ENCODE assay signal across 1 cellular context in the genomic region with DNA sequence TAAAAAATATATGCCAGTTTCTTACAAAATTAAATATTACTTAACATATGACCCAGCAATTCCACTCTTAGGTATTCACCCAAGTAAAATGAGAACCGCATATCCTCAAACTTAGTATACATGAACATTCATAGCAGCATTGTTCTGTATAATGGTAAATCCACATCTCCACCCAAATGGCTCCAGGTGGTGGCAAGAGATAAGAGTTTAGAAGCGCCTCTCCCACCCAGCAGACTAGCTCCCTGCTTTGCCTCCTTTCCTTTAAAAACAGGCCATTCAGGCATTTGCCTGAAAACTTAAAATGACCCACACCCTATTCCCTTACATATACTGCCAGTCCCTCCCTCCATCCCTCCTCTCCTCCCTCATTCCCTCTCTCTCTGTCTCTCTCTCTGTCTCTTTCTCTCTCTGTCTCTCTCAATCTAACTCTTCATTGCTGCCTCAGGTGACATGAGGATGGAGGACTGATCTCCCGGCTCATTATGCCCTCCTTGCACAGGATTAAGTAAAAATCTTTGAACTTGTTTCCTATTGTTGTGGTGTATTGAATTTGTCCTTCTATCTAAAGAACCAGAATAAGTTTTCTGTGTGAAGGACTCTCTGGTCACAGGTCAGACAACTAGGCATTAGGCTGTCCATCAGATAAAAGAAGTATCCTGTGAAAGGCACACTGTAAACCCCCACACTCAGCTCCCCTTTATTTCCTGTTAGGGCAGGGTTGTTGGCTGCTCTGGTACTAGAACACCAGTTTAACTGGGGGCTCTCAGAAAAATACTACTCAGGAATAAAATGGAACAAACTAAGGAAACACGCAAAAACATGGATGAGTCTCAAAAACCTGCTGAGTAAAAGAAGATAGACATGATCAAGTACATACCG.
TF ChIP-seq lines count a peak whose summit lies in the region.

No MANE protein-coding gene starts in this region.

TF ChIP-seq in K562, 482 proteins besides CTCF, POLR2A, EP300 and RAD21 (continued from another document and continues in another):
- TF ChIP-seq ZNF407 (IDR thresholded peaks at IDR 0.05; ENCODE audit: low read depth) (no peak; the same call in none of the 2 replicates), PHF8 (IDR thresholded peaks at IDR 0.05; ENCODE audit: borderline replicate concordance, low read length) (no peak), FOXJ2 (tag; IDR thresholded peaks at IDR 0.05) (no peak), ATF7 (IDR thresholded peaks at IDR 0.05) (peak; percentile 52; the same call in 1 of the 2 replicates), ZNF280A (IDR thresholded peaks at IDR 0.05; ENCODE audit: low read depth, partially characterized antibody) (no peak), ELF1 (tag; IDR thresholded peaks at IDR 0.05) (no peak), RNF2 (IDR thresholded peaks at IDR 0.05) (peak; percentile 85), SREBF1 (IDR thresholded peaks at IDR 0.05; ENCODE audit: borderline replicate concordance, low read depth, low read length) (no peak), FOXA1 (IDR thresholded peaks at IDR 0.05; ENCODE audit: borderline replicate concordance) (no peak), HEY1 (CRISPR knock-in tag; IDR thresholded peaks at IDR 0.05; ENCODE audit: borderline replicate concordance) (no peak), MCM2 (IDR thresholded peaks at IDR 0.05; ENCODE audit: low read depth) (no peak), ZNF589 (CRISPR knock-in tag; IDR thresholded peaks at IDR 0.05; ENCODE audit: low read depth) (no peak; the same call in 1 of the 2 replicates), TCFL5 (CRISPR knock-in tag; conservative IDR thresholded peaks at IDR 0.05) (no peak), CEBPB (tag; IDR thresholded peaks at IDR 0.05) (no peak), PRDM10 (IDR thresholded peaks at IDR 0.05; ENCODE audit: partially characterized antibody) (peak; percentile 29), HCFC1 (IDR thresholded peaks at IDR 0.05; ENCODE audit: low read depth, low read length) (no peak), RBBP5 (IDR thresholded peaks at IDR 0.05; ENCODE audit: borderline replicate concordance, insufficient read depth, low read length, poor library complexity, severe bottlenecking) (peak; percentile 91), ZNF134 (CRISPR knock-in tag; conservative IDR thresholded peaks at IDR 0.05) (no peak), PHTF2 (CRISPR knock-in tag; IDR thresholded peaks at IDR 0.05) (no peak), KDM4B (IDR thresholded peaks at IDR 0.05; ENCODE audit: borderline replicate concordance in 2 of 2, low read depth in 1 of 2) (no peak; a peak in 1 of 4 replicates), E2F5 (CRISPR knock-in tag; IDR thresholded peaks at IDR 0.05) (no peak), TAF1 (IDR thresholded peaks at IDR 0.05; ENCODE audit: control insufficient read depth, extremely low read depth, insufficient read depth, low read length, severe bottlenecking) (no peak), EWSR1 (IDR thresholded peaks at IDR 0.05; ENCODE audit: borderline replicate concordance, low read depth, partially characterized antibody) (no peak), ZNF408 (CRISPR knock-in tag; IDR thresholded peaks at IDR 0.05; ENCODE audit: low read depth) (no peak)
- TF ChIP-seq, protein P1, sequence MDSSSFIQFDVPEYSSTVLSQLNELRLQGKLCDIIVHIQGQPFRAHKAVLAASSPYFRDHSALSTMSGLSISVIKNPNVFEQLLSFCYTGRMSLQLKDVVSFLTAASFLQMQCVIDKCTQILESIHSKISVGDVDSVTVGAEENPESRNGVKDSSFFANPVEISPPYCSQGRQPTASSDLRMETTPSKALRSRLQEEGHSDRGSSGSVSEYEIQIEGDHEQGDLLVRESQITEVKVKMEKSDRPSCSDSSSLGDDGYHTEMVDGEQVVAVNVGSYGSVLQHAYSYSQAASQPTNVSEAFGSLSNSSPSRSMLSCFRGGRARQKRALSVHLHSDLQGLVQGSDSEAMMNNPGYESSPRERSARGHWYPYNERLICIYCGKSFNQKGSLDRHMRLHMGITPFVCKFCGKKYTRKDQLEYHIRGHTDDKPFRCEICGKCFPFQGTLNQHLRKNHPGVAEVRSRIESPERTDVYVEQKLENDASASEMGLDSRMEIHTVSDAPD (CRISPR knock-in tag; IDR thresholded peaks at IDR 0.05) = no peak
- TF ChIP-seq, protein P2, sequence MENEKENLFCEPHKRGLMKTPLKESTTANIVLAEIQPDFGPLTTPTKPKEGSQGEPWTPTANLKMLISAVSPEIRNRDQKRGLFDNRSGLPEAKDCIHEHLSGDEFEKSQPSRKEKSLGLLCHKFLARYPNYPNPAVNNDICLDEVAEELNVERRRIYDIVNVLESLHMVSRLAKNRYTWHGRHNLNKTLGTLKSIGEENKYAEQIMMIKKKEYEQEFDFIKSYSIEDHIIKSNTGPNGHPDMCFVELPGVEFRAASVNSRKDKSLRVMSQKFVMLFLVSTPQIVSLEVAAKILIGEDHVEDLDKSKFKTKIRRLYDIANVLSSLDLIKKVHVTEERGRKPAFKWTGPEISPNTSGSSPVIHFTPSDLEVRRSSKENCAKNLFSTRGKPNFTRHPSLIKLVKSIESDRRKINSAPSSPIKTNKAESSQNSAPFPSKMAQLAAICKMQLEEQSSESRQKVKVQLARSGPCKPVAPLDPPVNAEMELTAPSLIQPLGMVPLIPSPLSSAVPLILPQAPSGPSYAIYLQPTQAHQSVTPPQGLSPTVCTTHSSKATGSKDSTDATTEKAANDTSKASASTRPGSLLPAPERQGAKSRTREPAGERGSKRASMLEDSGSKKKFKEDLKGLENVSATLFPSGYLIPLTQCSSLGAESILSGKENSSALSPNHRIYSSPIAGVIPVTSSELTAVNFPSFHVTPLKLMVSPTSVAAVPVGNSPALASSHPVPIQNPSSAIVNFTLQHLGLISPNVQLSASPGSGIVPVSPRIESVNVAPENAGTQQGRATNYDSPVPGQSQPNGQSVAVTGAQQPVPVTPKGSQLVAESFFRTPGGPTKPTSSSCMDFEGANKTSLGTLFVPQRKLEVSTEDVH (IDR thresholded peaks at IDR 0.05; ENCODE audit: low read depth, partially characterized antibody) = peak; percentile 46
- TF ChIP-seq, protein P3, sequence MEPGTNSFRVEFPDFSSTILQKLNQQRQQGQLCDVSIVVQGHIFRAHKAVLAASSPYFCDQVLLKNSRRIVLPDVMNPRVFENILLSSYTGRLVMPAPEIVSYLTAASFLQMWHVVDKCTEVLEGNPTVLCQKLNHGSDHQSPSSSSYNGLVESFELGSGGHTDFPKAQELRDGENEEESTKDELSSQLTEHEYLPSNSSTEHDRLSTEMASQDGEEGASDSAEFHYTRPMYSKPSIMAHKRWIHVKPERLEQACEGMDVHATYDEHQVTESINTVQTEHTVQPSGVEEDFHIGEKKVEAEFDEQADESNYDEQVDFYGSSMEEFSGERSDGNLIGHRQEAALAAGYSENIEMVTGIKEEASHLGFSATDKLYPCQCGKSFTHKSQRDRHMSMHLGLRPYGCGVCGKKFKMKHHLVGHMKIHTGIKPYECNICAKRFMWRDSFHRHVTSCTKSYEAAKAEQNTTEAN (CRISPR knock-in tag; IDR thresholded peaks at IDR 0.05) = no peak
- TF ChIP-seq, protein P4, sequence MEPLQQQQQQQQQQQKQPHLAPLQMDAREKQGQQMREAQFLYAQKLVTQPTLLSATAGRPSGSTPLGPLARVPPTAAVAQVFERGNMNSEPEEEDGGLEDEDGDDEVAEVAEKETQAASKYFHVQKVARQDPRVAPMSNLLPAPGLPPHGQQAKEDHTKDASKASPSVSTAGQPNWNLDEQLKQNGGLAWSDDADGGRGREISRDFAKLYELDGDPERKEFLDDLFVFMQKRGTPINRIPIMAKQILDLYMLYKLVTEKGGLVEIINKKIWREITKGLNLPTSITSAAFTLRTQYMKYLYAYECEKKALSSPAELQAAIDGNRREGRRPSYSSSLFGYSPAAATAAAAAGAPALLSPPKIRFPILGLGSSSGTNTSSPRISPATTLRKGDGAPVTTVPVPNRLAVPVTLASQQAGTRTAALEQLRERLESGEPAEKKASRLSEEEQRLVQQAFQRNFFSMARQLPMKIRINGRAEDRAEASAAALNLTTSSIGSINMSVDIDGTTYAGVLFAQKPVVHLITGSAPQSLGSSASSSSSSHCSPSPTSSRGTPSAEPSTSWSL (CRISPR knock-in tag; IDR thresholded peaks at IDR 0.05; ENCODE audit: borderline replicate concordance) = no peak
- TF ChIP-seq, protein P5, sequence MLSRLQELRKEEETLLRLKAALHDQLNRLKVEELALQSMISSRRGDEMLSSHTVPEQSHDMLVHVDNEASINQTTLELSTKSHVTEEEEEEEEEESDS (CRISPR knock-in tag; IDR thresholded peaks at IDR 0.05) = no peak
